In the genomic region with DNA sequence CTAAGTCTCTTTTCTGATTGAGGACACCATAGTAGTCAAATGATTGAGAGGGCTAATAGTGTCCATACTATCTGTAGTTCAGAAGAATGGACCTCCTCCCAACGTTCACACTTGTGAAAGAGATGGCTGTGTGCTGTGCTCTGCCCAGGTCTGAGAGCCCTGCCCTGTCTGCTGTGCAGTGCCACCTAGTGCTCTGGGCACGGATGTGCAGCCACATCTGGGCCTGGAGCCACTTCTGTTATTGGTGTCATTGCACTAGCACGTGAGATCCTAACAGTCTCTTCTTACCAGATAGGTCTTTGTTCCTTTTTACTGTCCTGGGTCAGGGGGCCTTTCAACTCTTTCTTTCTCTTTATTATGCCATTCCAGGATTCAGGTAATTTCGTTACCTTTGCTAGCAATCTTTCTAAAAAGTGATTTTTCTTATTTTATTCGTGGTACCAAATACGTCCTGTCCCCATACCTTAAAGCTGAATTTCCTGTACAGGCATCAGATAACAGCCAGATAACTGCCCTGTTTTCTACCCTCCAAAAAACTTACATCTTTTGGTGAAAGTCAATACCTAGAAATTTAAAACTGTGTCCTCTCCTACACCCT, we compare ENCODE assay signal across 8 cellular contexts. TPM values are rescaled to one million over a fixed set of nuclear protein-coding genes. Genes with fewer than 3 reads are reported as not detected.
DNase-seq lines count a peak whose midpoint lies in the region; ATAC-seq, FAIRE-seq and TF ChIP-seq lines count a peak whose summit lies in the region.

No MANE protein-coding gene starts in this region.

- no peak for TF ChIP-seq POLR2A in HepG2 (IDR thresholded peaks at IDR 0.05; ENCODE audit: insufficient read depth in 1 of 2, low read depth in 2 of 2, low read length in 2 of 2)

- H3K27ac ChIP-seq in 22Rv1: peak overlapping the region; percentile 19; the same call in 1 of the 2 replicates
- no peak overlapping the region for H3K27ac ChIP-seq in HepG2 (ENCODE audit: extremely low read length, insufficient read depth, low read length)

- H3K4me1 ChIP-seq in HepG2 (ENCODE audit: insufficient read depth, low read length): no peaks in the 10 kb centered on the region

- H4K20me1 ChIP-seq in HepG2 (ENCODE audit: insufficient read depth, low read length): no peaks in the 10 kb centered on the region

- H2AFZ ChIP-seq in HepG2 (ENCODE audit: low read length): no peak overlapping the region

- peak; percentile 37 to 83 for DNase-seq in NCI-H446 (lab: John Stamatoyannopoulos, UW)
- DNase-seq in central memory CD4-positive, alpha-beta T cell: peak; percentile 70
- DNase-seq in HepG2 (ENCODE audit: low spot score): peak; percentile 70
- peak; percentile 77 for DNase-seq in stimulated activated CD4-positive, alpha-beta T cell treated with anti-CD3 and anti-CD28 coated beads, Interleukin-4, amount 100 ng/mL, for 1 hour

- no peaks in the 10 kb centered on the region for H3K79me2 ChIP-seq in HepG2 (ENCODE audit: insufficient read depth, low read length)

- POLR2A ChIA-PET in HepG2 (lab: Yijun Ruan, JAX): no interaction called here

- TF ChIP-seq EP300 in HepG2 (IDR thresholded peaks at IDR 0.05; ENCODE audit: low read depth in 2 of 2, low read length in 2 of 2) (no peak), HepG2 (CRISPR knock-in tag; IDR thresholded peaks at IDR 0.05; ENCODE audit: borderline replicate concordance) (no peak)

- peaks cover 17 to 64% of the 10 kb centered on the region in 2 experiments for H3K36me3 ChIP-seq in HepG2 (replicated peaks in 1 of 2; ENCODE audit: control insufficient read depth in 1 of 2, insufficient read depth in 2 of 2, low read length in 2 of 2)

- no peak overlapping the region for H3K4me3 ChIP-seq in HepG2 (replicated peaks in 1 of 3; ENCODE audit: insufficient read depth in 1 of 3, low read depth in 2 of 3, low read length in 3 of 3)

- 75% methylated on average over 5 of the region's 6 CpGs for WGBS in HepG2 (ENCODE audit: low lambda C conversion rate)

- TF ChIP-seq RAD21 in HepG2 (CRISPR knock-in tag; IDR thresholded peaks at IDR 0.05): peak; percentile 94

- peak; percentile 100 for TF ChIP-seq CTCF in 22Rv1 (IDR thresholded peaks at IDR 0.05)
- TF ChIP-seq CTCF in HepG2 (CRISPR knock-in tag; IDR thresholded peaks at IDR 0.05): peak; percentile 97

- in situ Hi-C loops in HepG2 (cut with HindIII; ENCODE audit: extremely low pct_ligation_motif_present, low pct_unique_long_range_greater_than_20kb): loop anchor here (5.0 to 10.0 kb wide), 2 partner anchors 72 to 235 kb away; a partner anchor contains a TSS

- no peak overlapping the region for H3K9ac ChIP-seq in HepG2 (ENCODE audit: insufficient read depth, low read depth, low read length)

- H3K27me3 ChIP-seq in HepG2 (ENCODE audit: control insufficient read depth in 1 of 2, insufficient read depth in 2 of 2, low read length in 2 of 2): no peaks in the 10 kb centered on the region

- H3K4me2 ChIP-seq in HepG2 (ENCODE audit: low read depth, low read length): no peak overlapping the region

- peak; percentile 94 for FAIRE-seq in HepG2 (lab: Jason Lieb, UNC)

- ATAC-seq in GM18511 (IDR thresholded peaks at IDR 0.05; ENCODE audit: unreplicated experiment) (peak; percentile 81), HG03196 (IDR thresholded peaks at IDR 0.05; ENCODE audit: unreplicated experiment) (peak; percentile 74), HepG2 (peak; percentile 99)
- ATAC-seq in activated CD4-positive, CD25-positive, alpha-beta regulatory T cell treated with anti-CD3 and anti-CD28 coated beads, Interleukin-2, amount 50 U/mL, for 24 hours: peak; percentile 99 to 100

- BruUV-seq in HepG2 (replicated peaks; lab: Mats Ljungman, UMichigan): no TSS peak

- CTCF ChIA-PET in HepG2 (lab: Yijun Ruan, JAX; ENCODE audit: low intra/inter-chr PET ratio, low total read pairs): interaction anchor here (1.1 to 5.5 kb wide), 5 partner anchors 72 to 238 kb away, joined by 3 to 38 read pairs (median 5); a partner anchor contains a TSS

- H3K9me3 ChIP-seq in HepG2 (ENCODE audit: low read length): no peaks in the 10 kb centered on the region

- intact Hi-C loops in HepG2 (cut with micrococcal nuclease; ENCODE audit: unreplicated experiment): loop anchor here (1.0 to 10.0 kb wide), 3 partner anchors 72 to 245 kb away; no protein-coding TSS in a partner anchor

TF ChIP-seq in HepG2, 621 proteins besides CTCF, POLR2A, EP300 and RAD21 (continues in another document):
- TF ChIP-seq BHLHE40 (IDR thresholded peaks at IDR 0.05; ENCODE audit: low read length) (peak; percentile 77), THAP11 (CRISPR knock-in tag; IDR thresholded peaks at IDR 0.05) (peak; percentile 53), TP53 (CRISPR knock-in tag; conservative IDR thresholded peaks at IDR 0.05) (no peak), KAT7 (CRISPR knock-in tag; IDR thresholded peaks at IDR 0.05; ENCODE audit: borderline replicate concordance) (no peak), NFKBIZ (CRISPR knock-in tag; IDR thresholded peaks at IDR 0.05) (no peak), ZNF788 (CRISPR knock-in tag; IDR thresholded peaks at IDR 0.05; ENCODE audit: borderline replicate concordance) (peak; percentile 28; the same call in 1 of the 2 replicates), PPARG (CRISPR knock-in tag; conservative IDR thresholded peaks at IDR 0.05) (0 out of 2 replicates have a peak, but pooled peaks have one; percentile 43), ZFX (CRISPR knock-in tag; IDR thresholded peaks at IDR 0.05; ENCODE audit: low read depth) (no peak), YY1 (IDR thresholded peaks at IDR 0.05; ENCODE audit: insufficient read depth, insufficient replicate concordance, low read depth, low read length) (peak; percentile 37), ZNF101 (CRISPR knock-in tag; IDR thresholded peaks at IDR 0.05; ENCODE audit: borderline replicate concordance, low read depth) (no peak), ZMYM4 (CRISPR knock-in tag; IDR thresholded peaks at IDR 0.05) (no peak), SMAD3 (CRISPR knock-in tag; IDR thresholded peaks at IDR 0.05) (peak; percentile 52; the same call in 1 of the 2 replicates), GATAD2A (CRISPR knock-in tag; IDR thresholded peaks at IDR 0.05) (0 out of 2 replicates have a peak, but pooled peaks have one; percentile 38), MAZ (IDR thresholded peaks at IDR 0.05; ENCODE audit: borderline replicate concordance, low read depth, low read length) (no peak), MAZ (CRISPR knock-in tag; IDR thresholded peaks at IDR 0.05; ENCODE audit: low read depth) (no peak), ERF (CRISPR knock-in tag; IDR thresholded peaks at IDR 0.05) (peak; percentile 37; the same call in 1 of the 2 replicates), STAG1 (CRISPR knock-in tag; IDR thresholded peaks at IDR 0.05) (peak; percentile 92), ZSCAN29 (CRISPR knock-in tag; conservative IDR thresholded peaks at IDR 0.05) (no peak)

RNA-seq across cellular contexts. Expression of a gene that starts 21.7 kb away (rescaled TPM):
- total RNA-seq in HepG2 (2016; rRNA removed; fragmentation: Illumina TruSeq; extraction: Trizol): 14.7 and 17.2 TPM in 2 replicates
- total RNA-seq in HepG2 (2016; cell fraction: cytosol; rRNA removed; fragmentation: Illumina TruSeq; extraction: Trizol; ENCODE audit: low read depth): 6.7 TPM in 2 replicates
- total RNA-seq in HepG2 (2016; cell fraction: insoluble cytoplasmic fraction; rRNA removed; fragmentation: Illumina TruSeq; extraction: Trizol): 12.6 and 16.4 TPM in 2 replicates
- 7.1 and 7.2 TPM in 2 replicates for total RNA-seq in HepG2 (2016; cell fraction: membrane; rRNA removed; fragmentation: Illumina TruSeq; extraction: Trizol)
- 23.2 and 23.6 TPM in 2 replicates for total RNA-seq in HepG2 (2016; cell fraction: nucleus; rRNA removed; fragmentation: Illumina TruSeq; extraction: Trizol)
- polyA plus RNA-seq in HepG2 (2011; rRNA removed): 27.2 and 28.2 TPM in 2 replicates
- polyA plus RNA-seq in HepG2 (2011; cell fraction: cytosol; rRNA removed): 8.2 TPM in 2 replicates
- 142 and 147 TPM in 2 replicates for polyA plus RNA-seq in HepG2 (2011; cell fraction: nucleus; rRNA removed)
- polyA plus RNA-seq in HepG2 (2012): 16.7 and 18.0 TPM in 2 replicates
- polyA plus RNA-seq in HepG2 (2016; cell fraction: cytosol; fragmentation: Illumina TruSeq; extraction: Trizol; ENCODE audit: low read depth): 1.3 and 1.4 TPM in 2 replicates
- 12.9 and 15.4 TPM in 2 replicates for polyA plus RNA-seq in HepG2 (2016; cell fraction: insoluble cytoplasmic fraction; fragmentation: Illumina TruSeq; extraction: Trizol; ENCODE audit: low read depth)
- 2.8 and 3.9 TPM in 2 replicates for polyA plus RNA-seq in HepG2 (2016; cell fraction: membrane; fragmentation: Illumina TruSeq; extraction: Trizol; ENCODE audit: low read depth)
- polyA plus RNA-seq in HepG2 (2016; cell fraction: nucleus; fragmentation: Illumina TruSeq; extraction: Trizol; ENCODE audit: insufficient read depth, low read depth): 58.6 and 63.7 TPM in 2 replicates
- polyA minus RNA-seq in HepG2 (2011; rRNA and poly(A)+ RNA removed; ENCODE audit: low replicate concordance): 33.3 and 85.9 TPM in 2 replicates
- polyA minus RNA-seq in HepG2 (2011; cell fraction: cytosol; rRNA and poly(A)+ RNA removed): 9.0 and 10.7 TPM in 2 replicates
- polyA minus RNA-seq in HepG2 (2011; cell fraction: nucleus; rRNA and poly(A)+ RNA removed): 39.5 and 49.7 TPM in 2 replicates

RNA-seq across cellular contexts. Expression of a gene that starts 25.7 kb away (rescaled TPM):
- total RNA-seq in HepG2 (2016; rRNA removed; fragmentation: Illumina TruSeq; extraction: Trizol): 1.3 and 4.3 TPM in 2 replicates
- total RNA-seq in HepG2 (2016; cell fraction: cytosol; rRNA removed; fragmentation: Illumina TruSeq; extraction: Trizol; ENCODE audit: low read depth): 0.88 and 1.3 TPM in 2 replicates
- 1.2 and 3.2 TPM in 2 replicates for total RNA-seq in HepG2 (2016; cell fraction: insoluble cytoplasmic fraction; rRNA removed; fragmentation: Illumina TruSeq; extraction: Trizol)
- 0.86 and 1.1 TPM in 2 replicates for total RNA-seq in HepG2 (2016; cell fraction: membrane; rRNA removed; fragmentation: Illumina TruSeq; extraction: Trizol)
- total RNA-seq in HepG2 (2016; cell fraction: nucleus; rRNA removed; fragmentation: Illumina TruSeq; extraction: Trizol): 3.7 and 6.2 TPM in 2 replicates
- polyA plus RNA-seq in HepG2 (2011; rRNA removed): 5.2 and 10.3 TPM in 2 replicates
- polyA plus RNA-seq in HepG2 (2011; cell fraction: cytosol; rRNA removed): 4.1 and 5.0 TPM in 2 replicates
- polyA plus RNA-seq in HepG2 (2011; cell fraction: nucleus; rRNA removed): 17.3 and 21.3 TPM in 2 replicates
- polyA plus RNA-seq in HepG2 (2012): 4.4 and 4.5 TPM in 2 replicates
- 1.1 and 1.5 TPM in 2 replicates for polyA plus RNA-seq in HepG2 (2016; cell fraction: cytosol; fragmentation: Illumina TruSeq; extraction: Trizol; ENCODE audit: low read depth)
- 1.5 and 2.9 TPM in 2 replicates for polyA plus RNA-seq in HepG2 (2016; cell fraction: insoluble cytoplasmic fraction; fragmentation: Illumina TruSeq; extraction: Trizol; ENCODE audit: low read depth)
- 1.1 and 1.2 TPM in 2 replicates for polyA plus RNA-seq in HepG2 (2016; cell fraction: membrane; fragmentation: Illumina TruSeq; extraction: Trizol; ENCODE audit: low read depth)
- 17.9 and 19.1 TPM in 2 replicates for polyA plus RNA-seq in HepG2 (2016; cell fraction: nucleus; fragmentation: Illumina TruSeq; extraction: Trizol; ENCODE audit: insufficient read depth, low read depth)
- polyA minus RNA-seq in HepG2 (2011; rRNA and poly(A)+ RNA removed; ENCODE audit: low replicate concordance): 8.8 and 82.9 TPM in 2 replicates
- 3.7 and 4.7 TPM in 2 replicates for polyA minus RNA-seq in HepG2 (2011; cell fraction: cytosol; rRNA and poly(A)+ RNA removed)
- polyA minus RNA-seq in HepG2 (2011; cell fraction: nucleus; rRNA and poly(A)+ RNA removed): 3.1 TPM in 2 replicates
